11 cellular contexts compared by ENCODE assay signal in genomic region chr6:2866183-2866846, GRCh38. TPM values are rescaled to one million over a fixed set of nuclear protein-coding genes. Genes with fewer than 3 reads are reported as not detected.
DNase-seq lines count a peak whose midpoint lies in the region; ATAC-seq and TF ChIP-seq lines count a peak whose summit lies in the region.
"Had no signal": no experiment of that assay in that cellular context is flagged by ENCODE, and none has a peak within 500 bp of the region (broad histone marks: within the 10 kb centered on the region; RNA-seq: fewer than 3 reads in every experiment).

No MANE protein-coding gene starts in this region.

- no peak for TF ChIP-seq CTCF in OCI-LY3 (IDR thresholded peaks at IDR 0.05; ENCODE audit: low read depth, low read length)
- no peak for TF ChIP-seq CTCF in nephron progenitor cell (IDR thresholded peaks at IDR 0.05)
- no peak for TF ChIP-seq CTCF in ovary (IDR thresholded peaks at IDR 0.05)

- no peaks in the 10 kb centered on the region for H4K20me1 ChIP-seq in OCI-LY3 (ENCODE audit: insufficient read depth, low read length)

- TF ChIP-seq POLR2A in ovary (IDR thresholded peaks at IDR 0.05): no peak

- H3K79me2 ChIP-seq in OCI-LY3 (ENCODE audit: low read length): no peaks in the 10 kb centered on the region

- no peak overlapping the region for H2AFZ ChIP-seq in OCI-LY3 (ENCODE audit: low read depth, low read length)

- H3K9me3 ChIP-seq in OCI-LY3 (ENCODE audit: insufficient read depth, low read length): peaks cover 3% of the 10 kb centered on the region; the same call in 1 of the 2 replicates
- H3K9me3 ChIP-seq in ovary: no peaks in the 10 kb centered on the region
- H3K9me3 ChIP-seq: colonic mucosa had no signal

- no peaks in the 10 kb centered on the region for H3K36me3 Mint-ChIP-seq in nephron progenitor cell (ENCODE audit: low read depth)
- H3K36me3 Mint-ChIP-seq in activated CD4-positive, alpha-beta T cell treated with anti-CD3 and anti-CD28 coated beads, Interleukin-2, amount 10 ng/mL, durations not matched to agents 7 days and 5 days (ENCODE audit: low read depth): peaks cover 31% of the 10 kb centered on the region

- H3K9me3 Mint-ChIP-seq in nephron progenitor cell: peaks cover 6% of the 10 kb centered on the region
- H3K9me3 Mint-ChIP-seq in activated CD4-positive, alpha-beta T cell treated with anti-CD3 and anti-CD28 coated beads, Interleukin-2, amount 10 ng/mL, durations not matched to agents 7 days and 5 days: peaks cover 18% of the 10 kb centered on the region

- no peaks in the 10 kb centered on the region for H3K36me3 ChIP-seq in OCI-LY3 (replicated peaks; ENCODE audit: low read depth, low read length)
- H3K36me3 ChIP-seq in ovary: no peaks in the 10 kb centered on the region
- H3K36me3 ChIP-seq: colonic mucosa had no signal

- DNase-seq in nephron progenitor cell (no peak), ovary (no peak), activated gamma-delta T cell (lab: John Stamatoyannopoulos, UW) (no peak), HuH-7 (ENCODE audit: low spot score) (no peak)
- DNase-seq in activated CD4-positive, alpha-beta T cell treated with anti-CD3 and anti-CD28 coated beads, Interleukin-2, amount 10 ng/mL, durations not matched to agents 7 days and 5 days: no peak
- DNase-seq: colonic mucosa, NCI-H187 had no signal

- H3K27ac Mint-ChIP-seq in nephron progenitor cell: peak overlapping the region; percentile 12
- no peak overlapping the region for H3K27ac Mint-ChIP-seq in activated CD4-positive, alpha-beta T cell treated with anti-CD3 and anti-CD28 coated beads, Interleukin-2, amount 10 ng/mL, durations not matched to agents 7 days and 5 days

- intact Hi-C loops in ovary (cut with DNase I): no loop called here

- CTCF ChIA-PET in activated CD4-positive, alpha-beta T cell treated with anti-CD3 and anti-CD28 coated beads, Interleukin-2, amount 10 ng/mL, durations not matched to agents 7 days and 5 days (lab: Charles Lee): interaction anchor here (1.3 to 4.9 kb wide), 2 partner anchors 8 to 54 kb away, joined by 4 to 24 read pairs; no protein-coding TSS in a partner anchor

- no peaks in the 10 kb centered on the region for H3K27me3 ChIP-seq in OCI-LY3 (ENCODE audit: low read depth, low read length)
- no peaks in the 10 kb centered on the region for H3K27me3 ChIP-seq in ovary
- H3K27me3 ChIP-seq: colonic mucosa had no signal

- peaks cover 5% of the 10 kb centered on the region for H3K27me3 Mint-ChIP-seq in nephron progenitor cell (ENCODE audit: low read depth, poor library complexity)
- H3K27me3 Mint-ChIP-seq in activated CD4-positive, alpha-beta T cell treated with anti-CD3 and anti-CD28 coated beads, Interleukin-2, amount 10 ng/mL, durations not matched to agents 7 days and 5 days: no peaks in the 10 kb centered on the region

- peak overlapping the region; percentile 66 for H3K4me3 ChIP-seq in OCI-LY3 (ENCODE audit: low read length)
- no peak overlapping the region for H3K4me3 ChIP-seq in ovary
- H3K4me3 ChIP-seq: colonic mucosa had no signal

- H3K27ac ChIP-seq in OCI-LY3 (ENCODE audit: low read length) (peak overlapping the region; percentile 90), ovary (no peak overlapping the region)
- H3K27ac ChIP-seq: colonic mucosa, VCaP had no signal

- no peak for TF ChIP-seq EP300 in ovary (IDR thresholded peaks at IDR 0.05)

- ATAC-seq in GM18870 (IDR thresholded peaks at IDR 0.05; ENCODE audit: unreplicated experiment) (peak; percentile 49), HG02571 (IDR thresholded peaks at IDR 0.05; ENCODE audit: unreplicated experiment) (peak; percentile 38)

- POLR2A ChIA-PET in activated CD4-positive, alpha-beta T cell treated with anti-CD3 and anti-CD28 coated beads, Interleukin-2, amount 10 ng/mL, durations not matched to agents 7 days and 5 days (lab: Charles Lee): no interaction called here

- H3K4me1 Mint-ChIP-seq in nephron progenitor cell: peaks cover 32% of the 10 kb centered on the region
- H3K4me1 Mint-ChIP-seq in activated CD4-positive, alpha-beta T cell treated with anti-CD3 and anti-CD28 coated beads, Interleukin-2, amount 10 ng/mL, durations not matched to agents 7 days and 5 days: peaks cover 61% of the 10 kb centered on the region

- H3K4me1 ChIP-seq in OCI-LY3 (ENCODE audit: low read length) (peaks cover 77% of the 10 kb centered on the region), ovary (ENCODE audit: insufficient read depth) (no peaks in the 10 kb centered on the region)
- H3K4me1 ChIP-seq: colonic mucosa had no signal

- H3K4me3 Mint-ChIP-seq in nephron progenitor cell: no peak overlapping the region
- H3K4me3 Mint-ChIP-seq in activated CD4-positive, alpha-beta T cell treated with anti-CD3 and anti-CD28 coated beads, Interleukin-2, amount 10 ng/mL, durations not matched to agents 7 days and 5 days: no peak overlapping the region

- peak overlapping the region; percentile 85 for H3K9ac ChIP-seq in OCI-LY3 (ENCODE audit: low read length)

- WGBS in ovary, 3 donors: 27 to 33% (median 30%) methylated on average over 8 of the region's 8 CpGs

- H3K4me2 ChIP-seq in OCI-LY3 (ENCODE audit: low read length): peak overlapping the region; percentile 81

RNA-seq across cellular contexts. Expression of gene SERPINB1, which starts 24.7 kb away (rescaled TPM):
- total RNA-seq in ovary: 10 to 100 TPM; 13.5 to 38.1 (median 27.7) TPM
- 10 to 100 TPM; 25.9 to 57.0 TPM for polyA plus RNA-seq in ovary
- total RNA-seq in activated CD4-positive, alpha-beta T cell treated with anti-CD3 and anti-CD28 coated beads, Interleukin-2, amount 10 ng/mL, durations not matched to agents 7 days and 5 days: 10 to 100 TPM; 62.8 to 72.8 TPM

RNA-seq across cellular contexts. Expression of gene SERPINB9, which starts 36.8 kb away (rescaled TPM):
- 10 to 100 TPM in 2 of 7 donors, 1 to 10 TPM in 5; 3.0 to 14.6 (median 3.8) TPM for total RNA-seq in ovary
- 1 to 10 TPM; 1.9 to 6.9 TPM for polyA plus RNA-seq in ovary
- total RNA-seq in activated CD4-positive, alpha-beta T cell treated with anti-CD3 and anti-CD28 coated beads, Interleukin-2, amount 10 ng/mL, durations not matched to agents 7 days and 5 days: 10 to 100 TPM; 40.2 to 49.4 TPM
